Comparison of ENCODE assay signal across 35 cellular contexts in genomic region chr20:10297223-10297622, GRCh38.
"Had no signal": no experiment of that assay in that cellular context is flagged by ENCODE, and none has a peak within 500 bp of the region (broad histone marks: within the 10 kb centered on the region; RNA-seq: fewer than 3 reads in every experiment).

No MANE protein-coding gene starts in this region.

- H3K36me3 ChIP-seq: adrenal gland, MG63 had no signal

- ATAC-seq: Right ventricle myocardium inferior, T-cell, T-helper 17 cell had no signal

- H3K27ac Mint-ChIP-seq: activated CD4-positive, alpha-beta memory T cell treated with anti-CD3 and anti-CD28 coated beads, Interleukin-2, amount 10 ng/mL, durations not matched to agents 7 days and 5 days; activated naive CD4-positive, alpha-beta T cell treated with anti-CD3 and anti-CD28 coated beads, Interleukin-2, amount 50 U/mL, for 24 hours; activated naive CD8-positive, alpha-beta T cell treated with anti-CD3 and anti-CD28 coated beads, Interleukin-2, amount 10 ng/mL, durations not matched to agents 7 days and 5 days; activated T-cell treated with anti-CD3 and anti-CD28 coated beads, Interleukin-2, amount 50 U/mL, for 24 hours; activated T-helper 2 cell treated with anti-CD3 and anti-CD28 coated beads, Interferon-gamma antibody, Interleukin-2, Interleukin-4, amounts not matched to agents 10 μg/mL and 5 μg/mL and 100 μg/mL, durations not matched to agents 14 hours and 24 hours and 36 hours; T-cell; T-helper 17 cell had no signal

- H3K27me3 Mint-ChIP-seq: brain had no signal

- H3K4me3 Mint-ChIP-seq: activated CD4-positive, alpha-beta memory T cell treated with anti-CD3 and anti-CD28 coated beads, Interleukin-2, amount 10 ng/mL, durations not matched to agents 7 days and 5 days; activated naive CD4-positive, alpha-beta T cell treated with anti-CD3 and anti-CD28 coated beads, Interleukin-2, amount 50 U/mL, for 24 hours; activated naive CD8-positive, alpha-beta T cell treated with anti-CD3 and anti-CD28 coated beads, Interleukin-2, amount 10 ng/mL, durations not matched to agents 7 days and 5 days; activated T-cell treated with anti-CD3 and anti-CD28 coated beads, Interleukin-2, amount 50 U/mL, for 24 hours; brain; T-cell; T-helper 17 cell had no signal

- H3K4me1 Mint-ChIP-seq: activated CD4-positive, alpha-beta memory T cell treated with anti-CD3 and anti-CD28 coated beads, Interleukin-2, amount 10 ng/mL, durations not matched to agents 7 days and 5 days; activated naive CD4-positive, alpha-beta T cell treated with anti-CD3 and anti-CD28 coated beads, Interleukin-2, amount 50 U/mL, for 24 hours; activated naive CD8-positive, alpha-beta T cell treated with anti-CD3 and anti-CD28 coated beads, Interleukin-2, amount 10 ng/mL, durations not matched to agents 7 days and 5 days; T-cell had no signal

- H3K9me3 ChIP-seq: adrenal gland, MG63 had no signal

- H3K4me2 ChIP-seq: PC-9 had no signal

- H3K36me3 Mint-ChIP-seq: activated naive CD4-positive, alpha-beta T cell treated with anti-CD3 and anti-CD28 coated beads, Interleukin-2, amount 50 U/mL, for 24 hours; activated naive CD8-positive, alpha-beta T cell treated with anti-CD3 and anti-CD28 coated beads, Interleukin-2, amount 10 ng/mL, durations not matched to agents 7 days and 5 days; T-cell had no signal

- H3K4me1 ChIP-seq: adrenal gland had no signal

- H2AFZ ChIP-seq: PC-9 had no signal

- H3K4me3 ChIP-seq: adrenal gland, MG63, PC-9 had no signal

- DNase-seq: activated CD4-positive, alpha-beta memory T cell treated with anti-CD3 and anti-CD28 coated beads, Interleukin-2, amount 10 ng/mL, durations not matched to agents 7 days and 5 days; activated CD4-positive, alpha-beta T cell treated with anti-CD3 and anti-CD28 coated beads for 1 hour; activated CD4-positive, alpha-beta T cell treated with anti-CD3 and anti-CD28 coated beads for 48 hours; activated CD4-positive, CD25-positive, alpha-beta regulatory T cell; activated gamma-delta T cell; activated naive CD4-positive, alpha-beta T cell treated with Interleukin-2 at 50 U/mL for 16 hours; activated naive CD8-positive, alpha-beta T cell treated with anti-CD3 and anti-CD28 coated beads, Interleukin-2, amount 10 ng/mL, durations not matched to agents 7 days and 5 days; activated T-cell treated with anti-CD3 and anti-CD28 coated beads, Interleukin-2, amount 50 U/mL, for 24 hours; adrenal gland; caudate nucleus; cerebellar nuclear complex; Kasumi-1; KG1; MG63; NCI-H1048; NCI-H1105 treated with DMSO at 0.1 percent for 48 hours; NCI-H1436; NCI-H1694; NCI-H1930; NCI-H2081 treated with DMSO at 0.1 percent for 48 hours; NCI-H2171; NCI-H510A; NCI-H526; NCI-H748 treated with DMSO at 0.1 percent for 48 hours; NK-92 treated with Interleukin-12 subunit alpha and Interleukin-12 subunit beta, amount 100 ng/mL, for 24 hours; PC-9; SIG-M5; T-cell; T-helper 17 cell had no signal

- H3K27ac ChIP-seq: adrenal gland, PC-9, RWPE1, VCaP had no signal

- H3K9me3 Mint-ChIP-seq: activated CD4-positive, alpha-beta memory T cell treated with anti-CD3 and anti-CD28 coated beads, Interleukin-2, amount 10 ng/mL, durations not matched to agents 7 days and 5 days; activated naive CD4-positive, alpha-beta T cell treated with anti-CD3 and anti-CD28 coated beads, Interleukin-2, amount 50 U/mL, for 24 hours; activated naive CD8-positive, alpha-beta T cell treated with anti-CD3 and anti-CD28 coated beads, Interleukin-2, amount 10 ng/mL, durations not matched to agents 7 days and 5 days; activated T-cell treated with anti-CD3 and anti-CD28 coated beads, Interleukin-2, amount 50 U/mL, for 24 hours; activated T-helper 2 cell treated with anti-CD3 and anti-CD28 coated beads, Interferon-gamma antibody, Interleukin-2, Interleukin-4, amounts not matched to agents 10 μg/mL and 5 μg/mL and 100 μg/mL, durations not matched to agents 14 hours and 24 hours and 36 hours; brain; T-cell had no signal
